Comparison of ENCODE assay signal across 17 cellular contexts in the genomic region with DNA sequence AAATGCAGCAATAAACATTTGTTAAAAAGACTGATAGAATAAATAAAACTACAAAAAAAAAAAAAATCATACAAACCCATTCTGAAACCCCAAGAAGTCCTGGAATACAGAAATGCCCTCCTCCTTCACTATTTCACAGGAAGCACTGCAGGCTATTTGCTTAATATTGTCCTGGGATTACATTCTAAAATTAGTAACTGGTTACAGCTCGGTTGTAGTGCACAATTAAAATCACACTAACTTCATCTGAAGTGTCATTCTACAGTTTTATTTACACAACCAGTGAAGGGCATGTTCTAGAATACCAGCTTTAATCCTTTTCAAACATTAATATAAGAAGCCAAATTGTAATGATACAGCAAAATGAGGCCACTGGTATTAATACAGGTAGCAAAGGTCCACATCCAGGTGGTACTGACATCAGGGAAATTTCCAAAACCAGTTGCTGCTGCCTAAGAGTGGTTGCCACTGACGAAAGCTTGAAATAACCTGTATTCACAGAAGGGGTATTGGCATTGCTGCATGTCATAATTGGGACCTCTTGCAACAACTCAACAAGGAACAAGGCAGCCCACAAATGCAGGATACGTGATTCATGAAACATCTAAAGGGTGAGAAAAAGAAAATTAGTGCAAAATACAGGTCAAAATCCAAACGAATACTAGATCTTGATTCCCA. TPM values are rescaled to one million over a fixed set of nuclear protein-coding genes. Genes with fewer than 3 reads are reported as not detected.
DNase-seq lines count a peak whose midpoint lies in the region; ATAC-seq and TF ChIP-seq lines count a peak whose summit lies in the region.
"Had no signal": no experiment of that assay in that cellular context is flagged by ENCODE, and none has a peak within 500 bp of the region (broad histone marks: within the 10 kb centered on the region; RNA-seq: fewer than 3 reads in every experiment).

No MANE protein-coding gene starts in this region.

- H3K9me3 ChIP-seq in HCT116 (ENCODE audit: control insufficient read depth in 1 of 2, insufficient read depth in 1 of 2, low read depth in 1 of 2, low read length in 2 of 2) = no peaks in the 10 kb centered on the region
- H3K9me3 ChIP-seq in CD4-positive, alpha-beta T cell (ENCODE audit: control insufficient read depth, low read length) = no peaks in the 10 kb centered on the region
- H3K9me3 ChIP-seq: right lobe of liver, SK-N-SH had no signal

- no peak overlapping the region for H3K4me3 Mint-ChIP-seq in activated naive CD8-positive, alpha-beta T cell treated with anti-CD3 and anti-CD28 coated beads, Interleukin-2, amount 50 U/mL, for 24 hours
- H3K4me3 Mint-ChIP-seq in activated naive CD8-positive, alpha-beta T cell treated with anti-CD3 and anti-CD28 coated beads for 36 hours = no peak overlapping the region
- no peak overlapping the region for H3K4me3 Mint-ChIP-seq in activated T-helper 17 cell treated with anti-CD3 and anti-CD28 coated beads, Interleukin-2, amount 50 U/mL, for 72 hours
- H3K4me3 Mint-ChIP-seq in stimulated activated effector memory CD8-positive, alpha-beta T cell treated with anti-CD3 and anti-CD28 coated beads, Interleukin-12 subunit alpha, Interleukin-12 subunit beta, amount 100 ng/mL, for 72 hours = no peak overlapping the region
- H3K4me3 Mint-ChIP-seq in CD4-positive, alpha-beta T cell = no peak overlapping the region
- H3K4me3 Mint-ChIP-seq: activated naive CD4-positive, alpha-beta T cell treated with anti-CD3 and anti-CD28 coated beads for 36 hours had no signal

- POLR2A ChIA-PET in HCT116 (lab: Charles Lee) = no interaction called here
- POLR2A ChIA-PET in CD4-positive, alpha-beta T cell (lab: Charles Lee) = interaction anchor here (0.8 kb wide), 1 partner anchor 69 kb away, joined by 3 read pairs; no protein-coding TSS in a partner anchor

- H3K4me3 ChIP-seq in HCT116 (replicated peaks in 1 of 2; ENCODE audit: low read depth in 1 of 2, low read length in 2 of 2) = no peak overlapping the region
- H3K4me3 ChIP-seq: coronary artery, GM23248, right lobe of liver had no signal

- CTCF ChIA-PET in HCT116 (lab: Charles Lee) = no interaction called here
- CTCF ChIA-PET in CD4-positive, alpha-beta T cell (lab: Charles Lee) = no interaction called here

- H3K9me2 ChIP-seq in HCT116 (ENCODE audit: insufficient read depth) = no peaks in the 10 kb centered on the region
- H3K9me2 ChIP-seq: SK-N-SH had no signal

- H3K36me3 Mint-ChIP-seq in activated naive CD8-positive, alpha-beta T cell treated with anti-CD3 and anti-CD28 coated beads, Interleukin-2, amount 50 U/mL, for 24 hours (ENCODE audit: low read depth) = peaks cover 54% of the 10 kb centered on the region
- peaks cover 42% of the 10 kb centered on the region for H3K36me3 Mint-ChIP-seq in activated naive CD8-positive, alpha-beta T cell treated with anti-CD3 and anti-CD28 coated beads for 36 hours
- H3K36me3 Mint-ChIP-seq in activated T-helper 17 cell treated with anti-CD3 and anti-CD28 coated beads, Interleukin-2, amount 50 U/mL, for 72 hours (ENCODE audit: low read depth) = peaks cover 98% of the 10 kb centered on the region
- peaks cover 97% of the 10 kb centered on the region for H3K36me3 Mint-ChIP-seq in stimulated activated effector memory CD8-positive, alpha-beta T cell treated with anti-CD3 and anti-CD28 coated beads, Interleukin-12 subunit alpha, Interleukin-12 subunit beta, amount 100 ng/mL, for 72 hours
- H3K36me3 Mint-ChIP-seq in CD4-positive, alpha-beta T cell (ENCODE audit: low read depth) = peaks cover 89% of the 10 kb centered on the region

- H3K27ac Mint-ChIP-seq in activated naive CD8-positive, alpha-beta T cell treated with anti-CD3 and anti-CD28 coated beads, Interleukin-2, amount 50 U/mL, for 24 hours = peak overlapping the region; percentile 57
- no peak overlapping the region for H3K27ac Mint-ChIP-seq in activated naive CD8-positive, alpha-beta T cell treated with anti-CD3 and anti-CD28 coated beads for 36 hours
- H3K27ac Mint-ChIP-seq in activated T-helper 17 cell treated with anti-CD3 and anti-CD28 coated beads, Interleukin-2, amount 50 U/mL, for 72 hours = peak overlapping the region; percentile 67
- peak overlapping the region; percentile 43 for H3K27ac Mint-ChIP-seq in stimulated activated effector memory CD8-positive, alpha-beta T cell treated with anti-CD3 and anti-CD28 coated beads, Interleukin-12 subunit alpha, Interleukin-12 subunit beta, amount 100 ng/mL, for 72 hours
- H3K27ac Mint-ChIP-seq in CD4-positive, alpha-beta T cell = no peak overlapping the region

- H3K79me2 ChIP-seq in HCT116 (ENCODE audit: insufficient read depth, low read length) = peaks cover 39% of the 10 kb centered on the region

- no peak for DNase-seq in activated naive CD8-positive, alpha-beta T cell treated with anti-CD3 and anti-CD28 coated beads, Interleukin-2, amount 50 U/mL, for 24 hours
- no peak for DNase-seq in activated naive CD8-positive, alpha-beta T cell treated with anti-CD3 and anti-CD28 coated beads for 36 hours
- DNase-seq in HCT116 (ENCODE audit: low read depth, low spot score) = no peak
- no peak for DNase-seq in stimulated activated effector memory CD8-positive, alpha-beta T cell treated with anti-CD3 and anti-CD28 coated beads, Interleukin-12 subunit alpha, Interleukin-12 subunit beta, amount 100 ng/mL, for 72 hours (ENCODE audit: low spot score in 2 of 2)
- no peak for DNase-seq in HuH-7 (ENCODE audit: low spot score)
- DNase-seq in NCI-H1092 treated with DMSO at 0.1 percent for 48 hours (lab: John Stamatoyannopoulos, UW) = no peak
- DNase-seq in CD4-positive, alpha-beta T cell = no peak
- DNase-seq: activated CD8-positive, alpha-beta memory T cell treated with anti-CD3 and anti-CD28 coated beads, Interleukin-2, amount 50 U/mL, for 4 hours; activated naive CD4-positive, alpha-beta T cell treated with anti-CD3 and anti-CD28 coated beads for 36 hours; foreskin keratinocyte; GM23248; NCI-H1105; NCI-H446 treated with DMSO at 0.1 percent for 48 hours; right lobe of liver; SK-N-SH had no signal

- TSS peak; percentile 25 for BruUV-seq in HCT116 (replicated peaks; lab: Mats Ljungman, UMichigan)

- no peaks in the 10 kb centered on the region for H3K27me3 ChIP-seq in HCT116 (ENCODE audit: insufficient read depth, low read length)
- H3K27me3 ChIP-seq in CD4-positive, alpha-beta T cell (ENCODE audit: control insufficient read depth, insufficient read depth, low read length) = no peaks in the 10 kb centered on the region
- H3K27me3 ChIP-seq: foreskin keratinocyte, right lobe of liver had no signal

- peaks cover 21% of the 10 kb centered on the region for H3K4me1 Mint-ChIP-seq in activated naive CD8-positive, alpha-beta T cell treated with anti-CD3 and anti-CD28 coated beads, Interleukin-2, amount 50 U/mL, for 24 hours
- peaks cover 16% of the 10 kb centered on the region for H3K4me1 Mint-ChIP-seq in activated naive CD8-positive, alpha-beta T cell treated with anti-CD3 and anti-CD28 coated beads for 36 hours
- H3K4me1 Mint-ChIP-seq in activated T-helper 17 cell treated with anti-CD3 and anti-CD28 coated beads, Interleukin-2, amount 50 U/mL, for 72 hours = peaks cover 18% of the 10 kb centered on the region
- H3K4me1 Mint-ChIP-seq in stimulated activated effector memory CD8-positive, alpha-beta T cell treated with anti-CD3 and anti-CD28 coated beads, Interleukin-12 subunit alpha, Interleukin-12 subunit beta, amount 100 ng/mL, for 72 hours = peaks cover 20% of the 10 kb centered on the region
- peaks cover 31% of the 10 kb centered on the region for H3K4me1 Mint-ChIP-seq in CD4-positive, alpha-beta T cell (ENCODE audit: low read depth)

- H3K27me3 Mint-ChIP-seq in activated naive CD8-positive, alpha-beta T cell treated with anti-CD3 and anti-CD28 coated beads, Interleukin-2, amount 50 U/mL, for 24 hours = no peaks in the 10 kb centered on the region
- no peaks in the 10 kb centered on the region for H3K27me3 Mint-ChIP-seq in activated naive CD8-positive, alpha-beta T cell treated with anti-CD3 and anti-CD28 coated beads for 36 hours
- H3K27me3 Mint-ChIP-seq in activated T-helper 17 cell treated with anti-CD3 and anti-CD28 coated beads, Interleukin-2, amount 50 U/mL, for 72 hours = no peaks in the 10 kb centered on the region
- no peaks in the 10 kb centered on the region for H3K27me3 Mint-ChIP-seq in CD4-positive, alpha-beta T cell

- TF ChIP-seq RAD21 in HCT116 (IDR thresholded peaks at IDR 0.05; ENCODE audit: low read depth) = no peak

- H2AFZ ChIP-seq in HCT116 (ENCODE audit: low read depth, low read length, poor library complexity, severe bottlenecking) = no peak overlapping the region
- H2AFZ ChIP-seq: GM23248 had no signal

- H3K4me2 ChIP-seq in HCT116 (ENCODE audit: low read length) = no peak overlapping the region
- H3K4me2 ChIP-seq: SK-N-SH had no signal

- no peak for ATAC-seq in activated naive CD8-positive, alpha-beta T cell treated with anti-CD3 and anti-CD28 coated beads, Interleukin-2, amount 50 U/mL, for 24 hours
- no peak for ATAC-seq in HCT116
- ATAC-seq in activated T-helper 17 cell treated with anti-CD3 and anti-CD28 coated beads, Interleukin-2, amount 50 U/mL, for 72 hours (replicated peaks) = no peak
- ATAC-seq in stimulated activated effector memory CD8-positive, alpha-beta T cell treated with anti-CD3 and anti-CD28 coated beads, Interleukin-12 subunit alpha, Interleukin-12 subunit beta, amount 100 ng/mL, for 72 hours = no peak
- no peak for ATAC-seq in CD4-positive, alpha-beta T cell (ENCODE audit: poor library complexity)
- ATAC-seq: foreskin keratinocyte had no signal

- peaks cover 15 to 21% of the 10 kb centered on the region in 2 experiments for H3K36me3 ChIP-seq in HCT116 (ENCODE audit: control insufficient read depth in 1 of 2, insufficient read depth in 2 of 2, low read length in 2 of 2)

- no peaks in the 10 kb centered on the region for H3K9me3 Mint-ChIP-seq in activated naive CD8-positive, alpha-beta T cell treated with anti-CD3 and anti-CD28 coated beads, Interleukin-2, amount 50 U/mL, for 24 hours
- H3K9me3 Mint-ChIP-seq in activated naive CD8-positive, alpha-beta T cell treated with anti-CD3 and anti-CD28 coated beads for 36 hours = no peaks in the 10 kb centered on the region
- no peaks in the 10 kb centered on the region for H3K9me3 Mint-ChIP-seq in activated T-helper 17 cell treated with anti-CD3 and anti-CD28 coated beads, Interleukin-2, amount 50 U/mL, for 72 hours
- H3K9me3 Mint-ChIP-seq in stimulated activated effector memory CD8-positive, alpha-beta T cell treated with anti-CD3 and anti-CD28 coated beads, Interleukin-12 subunit alpha, Interleukin-12 subunit beta, amount 100 ng/mL, for 72 hours = no peaks in the 10 kb centered on the region
- no peaks in the 10 kb centered on the region for H3K9me3 Mint-ChIP-seq in CD4-positive, alpha-beta T cell
- H3K9me3 Mint-ChIP-seq: activated naive CD4-positive, alpha-beta T cell treated with anti-CD3 and anti-CD28 coated beads for 36 hours had no signal

- TF ChIP-seq POLR2A in HCT116 (IDR thresholded peaks at IDR 0.05; ENCODE audit: borderline replicate concordance, extremely low read depth, insufficient read depth, insufficient read length) = no peak

- H3K9ac ChIP-seq in HCT116 (ENCODE audit: low read length) = no peak overlapping the region
- H3K9ac ChIP-seq: GM23248, SK-N-SH had no signal

- no peaks in the 10 kb centered on the region for H4K20me1 ChIP-seq in HCT116 (ENCODE audit: insufficient read depth)

- no peak for TF ChIP-seq CTCF in HCT116 (IDR thresholded peaks at IDR 0.05 in 2 of 3, conservative IDR thresholded peaks at IDR 0.05 in 1 of 3; ENCODE audit: borderline replicate concordance in 1 of 3, insufficient read depth in 1 of 3, low read depth in 2 of 3, low read length in 2 of 3)
- TF ChIP-seq CTCF in CD4-positive, alpha-beta T cell (IDR thresholded peaks at IDR 0.05) = no peak

- H3K27ac ChIP-seq in HCT116 (ENCODE audit: low read depth, low read length) = no peak overlapping the region
- H3K27ac ChIP-seq in CD4-positive, alpha-beta T cell (ENCODE audit: low read depth, low read length) = no peak overlapping the region
- H3K27ac ChIP-seq: coronary artery, foreskin keratinocyte, GM23248 had no signal

- intact Hi-C loops in HCT116 (cut with micrococcal nuclease) = no loop called here
- intact Hi-C loops in CD4-positive, alpha-beta T cell (cut with DNase I, micrococcal nuclease) = no loop called here

- H3K4me1 ChIP-seq in HCT116 (ENCODE audit: control insufficient read depth in 1 of 2, insufficient read depth in 2 of 2, low read length in 2 of 2) = no peaks in the 10 kb centered on the region
- H3K4me1 ChIP-seq: foreskin keratinocyte had no signal

- RAD21 ChIA-PET in HCT116 (lab: Charles Lee; ENCODE audit: low non-redundant PET in 1 of 2, low total read pairs in 2 of 2, uncharacterized antibody in 2 of 2, unreplicated experiment in 2 of 2) = no interaction called here

RNA-seq across cellular contexts. Expression of a gene that starts 26.9 kb away (rescaled TPM):
- 10 to 100 TPM; 47.5 to 48.7 TPM for total RNA-seq in activated naive CD8-positive, alpha-beta T cell treated with anti-CD3 and anti-CD28 coated beads for 36 hours
- total RNA-seq in HCT116 (2021; ENCODE audit: unreplicated experiment) = 54.8 TPM
- 41.1 and 46.9 TPM in 2 replicates for polyA plus RNA-seq in HCT116 (2012)
- total RNA-seq in activated T-helper 17 cell treated with anti-CD3 and anti-CD28 coated beads, Interleukin-2, amount 50 U/mL, for 72 hours = 10 to 100 TPM; 80.5 to 82.2 TPM
- 10 to 100 TPM; 91.0 to 92.5 TPM for total RNA-seq in CD4-positive, alpha-beta T cell

Comparison
In these comparisons a context has a peak if more than half of its experiments do, and no peak if none do; other contexts are left out.
1. H3K27ac Mint-ChIP-seq: peak in activated naive CD8-positive, alpha-beta T cell treated with anti-CD3 and anti-CD28 coated beads, Interleukin-2, amount 50 U/mL, for 24 hours (single experiment), activated T-helper 17 cell treated with anti-CD3 and anti-CD28 coated beads, Interleukin-2, amount 50 U/mL, for 72 hours (single experiment) and stimulated activated effector memory CD8-positive, alpha-beta T cell treated with anti-CD3 and anti-CD28 coated beads, Interleukin-12 subunit alpha, Interleukin-12 subunit beta, amount 100 ng/mL, for 72 hours (single experiment); none in activated naive CD8-positive, alpha-beta T cell treated with anti-CD3 and anti-CD28 coated beads for 36 hours (single experiment) and CD4-positive, alpha-beta T cell (single experiment).